Comparison of ENCODE assay signal across 1 cellular context in genomic region chr12:92134638-92135274, GRCh38.
TF ChIP-seq lines count a peak whose summit lies in the region.

No MANE protein-coding gene starts in this region.

TF ChIP-seq in WTC11, 78 proteins besides CTCF, POLR2A, EP300 and RAD21 (continued from another document):
- TF ChIP-seq, protein P1, sequence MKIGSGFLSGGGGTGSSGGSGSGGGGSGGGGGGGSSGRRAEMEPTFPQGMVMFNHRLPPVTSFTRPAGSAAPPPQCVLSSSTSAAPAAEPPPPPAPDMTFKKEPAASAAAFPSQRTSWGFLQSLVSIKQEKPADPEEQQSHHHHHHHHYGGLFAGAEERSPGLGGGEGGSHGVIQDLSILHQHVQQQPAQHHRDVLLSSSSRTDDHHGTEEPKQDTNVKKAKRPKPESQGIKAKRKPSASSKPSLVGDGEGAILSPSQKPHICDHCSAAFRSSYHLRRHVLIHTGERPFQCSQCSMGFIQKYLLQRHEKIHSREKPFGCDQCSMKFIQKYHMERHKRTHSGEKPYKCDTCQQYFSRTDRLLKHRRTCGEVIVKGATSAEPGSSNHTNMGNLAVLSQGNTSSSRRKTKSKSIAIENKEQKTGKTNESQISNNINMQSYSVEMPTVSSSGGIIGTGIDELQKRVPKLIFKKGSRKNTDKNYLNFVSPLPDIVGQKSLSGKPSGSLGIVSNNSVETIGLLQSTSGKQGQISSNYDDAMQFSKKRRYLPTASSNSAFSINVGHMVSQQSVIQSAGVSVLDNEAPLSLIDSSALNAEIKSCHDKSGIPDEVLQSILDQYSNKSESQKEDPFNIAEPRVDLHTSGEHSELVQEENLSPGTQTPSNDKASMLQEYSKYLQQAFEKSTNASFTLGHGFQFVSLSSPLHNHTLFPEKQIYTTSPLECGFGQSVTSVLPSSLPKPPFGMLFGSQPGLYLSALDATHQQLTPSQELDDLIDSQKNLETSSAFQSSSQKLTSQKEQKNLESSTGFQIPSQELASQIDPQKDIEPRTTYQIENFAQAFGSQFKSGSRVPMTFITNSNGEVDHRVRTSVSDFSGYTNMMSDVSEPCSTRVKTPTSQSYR (CRISPR knock-in tag; IDR thresholded peaks at IDR 0.05), result no peak
